Comparison of ENCODE assay signal across 17 cellular contexts in the genomic region with DNA sequence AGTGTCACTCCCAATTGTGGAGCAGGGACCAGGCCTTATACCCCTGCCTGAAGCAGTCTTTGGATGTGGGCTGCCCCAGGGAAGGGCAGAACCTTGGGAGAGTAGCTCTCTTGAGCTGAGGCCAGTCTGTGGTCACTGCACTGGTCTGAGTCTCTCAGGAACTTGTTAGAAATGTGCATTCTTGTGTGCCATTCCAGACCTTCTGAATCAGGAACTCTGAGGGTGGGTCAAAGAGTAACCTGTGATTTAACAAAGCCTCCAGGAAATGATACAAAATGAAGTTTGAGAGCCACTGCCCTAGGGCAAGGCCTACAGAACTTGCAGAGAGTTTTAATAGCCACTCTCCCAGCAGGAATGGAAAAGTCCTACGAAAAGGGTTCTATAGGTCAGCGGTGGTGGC.
"Had no signal": no experiment of that assay in that cellular context is flagged by ENCODE, and none has a peak within 500 bp of the region (broad histone marks: within the 10 kb centered on the region; RNA-seq: fewer than 3 reads in every experiment).

No MANE protein-coding gene starts in this region.

- H3K27ac Mint-ChIP-seq: activated CD8-positive, alpha-beta memory T cell treated with anti-CD3 and anti-CD28 coated beads, Interleukin-2, amount 10 ng/mL, durations not matched to agents 7 days and 5 days; activated naive CD4-positive, alpha-beta T cell treated with anti-CD3 and anti-CD28 coated beads, Interleukin-2, amount 50 U/mL, for 72 hours; activated T-cell treated with anti-CD3 and anti-CD28 coated beads, Interleukin-2, amount 50 U/mL, for 24 hours; immature natural killer cell; nephron; T-helper 2 cell treated with Interferon-gamma antibody and Interleukin-4, amounts not matched to agents 5 μg/mL and 100 μg/mL, for 36 hours had no signal

- DNase-seq: activated CD4-positive, alpha-beta T cell treated with anti-CD3 and anti-CD28 coated beads, Interleukin-2, amount 50 U/mL, for 4 hours; activated CD4-positive, CD25-positive, alpha-beta regulatory T cell treated with anti-CD3 and anti-CD28 coated beads, Interleukin-2, amount 50 U/mL, for 72 hours; activated CD8-positive, alpha-beta memory T cell treated with anti-CD3 and anti-CD28 coated beads, Interleukin-2, amount 10 ng/mL, durations not matched to agents 7 days and 5 days; activated effector memory CD4-positive, alpha-beta T cell treated with Interleukin-2 at 50 U/mL for 16 hours; activated T-cell treated with anti-CD3 and anti-CD28 coated beads, Interleukin-2, amount 50 U/mL, for 24 hours; amniotic stem cell; glutamatergic neuron; immature natural killer cell; left lung; stimulated activated CD4-positive, alpha-beta T cell treated with anti-CD3 and anti-CD28 coated beads, Interleukin-15, amount 100 ng/mL, for 24 hours; stimulated activated CD4-positive, alpha-beta T cell treated with anti-CD3 and anti-CD28 coated beads, Interleukin-4, amount 100 ng/mL, for 24 hours; uterus had no signal

- H3K27ac ChIP-seq: breast epithelium, esophagus muscularis mucosa, left lung, uterus had no signal

- ATAC-seq: activated CD8-positive, alpha-beta memory T cell treated with anti-CD3 and anti-CD28 coated beads, Interleukin-2, amount 10 ng/mL, durations not matched to agents 7 days and 5 days; activated naive CD4-positive, alpha-beta T cell treated with anti-CD3 and anti-CD28 coated beads, Interleukin-2, amount 50 U/mL, for 72 hours; left lung had no signal

- H3K9me3 Mint-ChIP-seq: activated naive CD4-positive, alpha-beta T cell treated with anti-CD3 and anti-CD28 coated beads, Interleukin-2, amount 50 U/mL, for 72 hours; activated T-cell treated with anti-CD3 and anti-CD28 coated beads, Interleukin-2, amount 50 U/mL, for 24 hours; immature natural killer cell; T-helper 2 cell treated with Interferon-gamma antibody and Interleukin-4, amounts not matched to agents 5 μg/mL and 100 μg/mL, for 36 hours had no signal

- H3K36me3 Mint-ChIP-seq: activated CD8-positive, alpha-beta memory T cell treated with anti-CD3 and anti-CD28 coated beads, Interleukin-2, amount 10 ng/mL, durations not matched to agents 7 days and 5 days; activated naive CD4-positive, alpha-beta T cell treated with anti-CD3 and anti-CD28 coated beads, Interleukin-2, amount 50 U/mL, for 72 hours; immature natural killer cell had no signal

- H3K27me3 ChIP-seq: breast epithelium, esophagus muscularis mucosa, left lung, uterus had no signal

- H3K4me1 Mint-ChIP-seq: activated CD8-positive, alpha-beta memory T cell treated with anti-CD3 and anti-CD28 coated beads, Interleukin-2, amount 10 ng/mL, durations not matched to agents 7 days and 5 days; immature natural killer cell had no signal

- H3K9me3 ChIP-seq: breast epithelium, esophagus muscularis mucosa, left lung, uterus had no signal

- H3K27me3 Mint-ChIP-seq: activated T-cell treated with anti-CD3 and anti-CD28 coated beads, Interleukin-2, amount 50 U/mL, for 24 hours had no signal

- H3K4me3 Mint-ChIP-seq: activated CD8-positive, alpha-beta memory T cell treated with anti-CD3 and anti-CD28 coated beads, Interleukin-2, amount 10 ng/mL, durations not matched to agents 7 days and 5 days; activated T-cell treated with anti-CD3 and anti-CD28 coated beads, Interleukin-2, amount 50 U/mL, for 24 hours; immature natural killer cell; nephron; T-helper 2 cell treated with Interferon-gamma antibody and Interleukin-4, amounts not matched to agents 5 μg/mL and 100 μg/mL, for 36 hours had no signal
